Comparison of ENCODE assay signal across 8 cellular contexts in genomic region chr1:156767879-156768608, GRCh38.
A peak's percentile ranks its signal among the peaks of the same experiment; 100 is the strongest.
DNase-seq lines count a peak whose midpoint lies in the region; ATAC-seq lines count a peak whose summit lies in the region.

No MANE protein-coding gene starts in this region.

- ATAC-seq in HG03354 (IDR thresholded peaks at IDR 0.05; ENCODE audit: poor library complexity, severe bottlenecking, unreplicated experiment), result peak; percentile 9

- peak; percentile 63 for DNase-seq in NCI-H2227 (lab: John Stamatoyannopoulos, UW; ENCODE audit: unreplicated experiment)
- DNase-seq in NCI-H2227 treated with DMSO at 0.1 percent for 48 hours (lab: John Stamatoyannopoulos, UW), result no peak
- DNase-seq in activated CD4-positive, alpha-beta T cell treated with anti-CD3 and anti-CD28 coated beads, Interleukin-2, amount 50 U/mL, for 48 hours, result peak; percentile 38 to 56
- DNase-seq in globus pallidus (ENCODE audit: low spot score), result peak; percentile 43
- peak; percentile 64 for DNase-seq in pons (ENCODE audit: low spot score)
- DNase-seq in dedifferentiated amniotic fluid mesenchymal stem cell (ENCODE audit: extremely low spot score), result no peak
- no peak for DNase-seq in NCI-H2029 (lab: John Stamatoyannopoulos, UW)

Comparison
In these comparisons a context has a peak if more than half of its experiments do, and no peak if none do; other contexts are left out.
1. DNase-seq: peak in NCI-H2227 (single experiment), activated CD4-positive, alpha-beta T cell treated with anti-CD3 and anti-CD28 coated beads, Interleukin-2, amount 50 U/mL, for 48 hours (2 of 2), globus pallidus (single experiment) and pons (single experiment); none in NCI-H2227 treated with DMSO at 0.1 percent for 48 hours (single experiment), dedifferentiated amniotic fluid mesenchymal stem cell (single experiment) and NCI-H2029 (single experiment).